In genomic region chr15:49832421-49832980, GRCh38 we compare ENCODE assay signal across 10 cellular contexts.
DNase-seq lines count a peak whose midpoint lies in the region; ATAC-seq and TF ChIP-seq lines count a peak whose summit lies in the region.
"Had no signal": no experiment of that assay in that cellular context is flagged by ENCODE, and none has a peak within 500 bp of the region (broad histone marks: within the 10 kb centered on the region; RNA-seq: fewer than 3 reads in every experiment).

No MANE protein-coding gene starts in this region.

- H3K36me3 Mint-ChIP-seq in activated CD4-positive, alpha-beta T cell treated with anti-CD3 and anti-CD28 coated beads for 36 hours (ENCODE audit: low read depth) = no peaks in the 10 kb centered on the region
- no peaks in the 10 kb centered on the region for H3K36me3 Mint-ChIP-seq in stimulated activated effector memory CD8-positive, alpha-beta T cell treated with anti-CD3 and anti-CD28 coated beads, Interleukin-12 subunit alpha, Interleukin-12 subunit beta, amount 100 ng/mL, for 72 hours
- H3K36me3 Mint-ChIP-seq: naive thymus-derived CD8-positive, alpha-beta T cell had no signal

- intact Hi-C loops in activated CD4-positive, alpha-beta T cell treated with anti-CD3 and anti-CD28 coated beads for 36 hours (cut with DNase I, micrococcal nuclease) = no loop called here

- peaks cover 3% of the 10 kb centered on the region for H3K27me3 Mint-ChIP-seq in activated CD4-positive, alpha-beta T cell treated with anti-CD3 and anti-CD28 coated beads for 36 hours

- H3K9me3 Mint-ChIP-seq in activated CD4-positive, alpha-beta T cell treated with anti-CD3 and anti-CD28 coated beads for 36 hours (ENCODE audit: low read depth) = peaks cover 2% of the 10 kb centered on the region
- H3K9me3 Mint-ChIP-seq in stimulated activated effector memory CD8-positive, alpha-beta T cell treated with anti-CD3 and anti-CD28 coated beads, Interleukin-12 subunit alpha, Interleukin-12 subunit beta, amount 100 ng/mL, for 72 hours = peaks cover 3% of the 10 kb centered on the region

- CTCF ChIA-PET in activated CD4-positive, alpha-beta T cell treated with anti-CD3 and anti-CD28 coated beads for 36 hours (lab: Charles Lee) = interaction anchor here (0.6 to 1.0 kb wide), 2 partner anchors 37 to 55 kb away, joined by 3 read pairs; no protein-coding TSS in a partner anchor

- H3K4me3 Mint-ChIP-seq in activated CD4-positive, alpha-beta T cell treated with anti-CD3 and anti-CD28 coated beads for 36 hours = no peak overlapping the region
- H3K4me3 Mint-ChIP-seq in stimulated activated effector memory CD8-positive, alpha-beta T cell treated with anti-CD3 and anti-CD28 coated beads, Interleukin-12 subunit alpha, Interleukin-12 subunit beta, amount 100 ng/mL, for 72 hours = no peak overlapping the region
- H3K4me3 Mint-ChIP-seq: naive thymus-derived CD8-positive, alpha-beta T cell had no signal

- peak; percentile 30 for TF ChIP-seq CTCF in foreskin fibroblast (IDR thresholded peaks at IDR 0.05; ENCODE audit: low read depth, low read length)

- ATAC-seq in activated CD4-positive, alpha-beta T cell treated with anti-CD3 and anti-CD28 coated beads for 36 hours = no peak
- ATAC-seq in stimulated activated effector memory CD8-positive, alpha-beta T cell treated with anti-CD3 and anti-CD28 coated beads, Interleukin-12 subunit alpha, Interleukin-12 subunit beta, amount 100 ng/mL, for 72 hours = peak; percentile 47
- ATAC-seq in HG02623 (IDR thresholded peaks at IDR 0.05; ENCODE audit: unreplicated experiment) (no peak), HG02884 (IDR thresholded peaks at IDR 0.05; ENCODE audit: unreplicated experiment) (no peak)
- ATAC-seq: naive thymus-derived CD8-positive, alpha-beta T cell had no signal

- POLR2A ChIA-PET in activated CD4-positive, alpha-beta T cell treated with anti-CD3 and anti-CD28 coated beads for 36 hours (lab: Charles Lee) = interaction anchor here (0.6 kb wide), 1 partner anchor 49 kb away, joined by 3 read pairs; no protein-coding TSS in a partner anchor

- H3K4me3 ChIP-seq in foreskin fibroblast (ENCODE audit: low read depth in 1 of 2, low read length in 2 of 2) = no peak overlapping the region
- H3K4me3 ChIP-seq: ascending aorta had no signal

- DNase-seq in activated CD4-positive, alpha-beta T cell treated with anti-CD3 and anti-CD28 coated beads for 36 hours = peak; percentile 7
- no peak for DNase-seq in activated CD4-positive, alpha-beta T cell treated with anti-CD3 and anti-CD28 coated beads, Interleukin-2, amount 50 U/mL, for 1 hour
- DNase-seq in RKO (ENCODE audit: low spot score) (peak; percentile 28), foreskin fibroblast (peak in 1 of 2 donors; percentile 46), hippocampal formation (lab: John Stamatoyannopoulos, UW) (no peak)
- DNase-seq in stimulated activated effector memory CD8-positive, alpha-beta T cell treated with anti-CD3 and anti-CD28 coated beads, Interleukin-12 subunit alpha, Interleukin-12 subunit beta, amount 100 ng/mL, for 72 hours (ENCODE audit: low spot score in 2 of 2) = no peak
- DNase-seq: naive thymus-derived CD8-positive, alpha-beta T cell had no signal

- H3K4me1 Mint-ChIP-seq in activated CD4-positive, alpha-beta T cell treated with anti-CD3 and anti-CD28 coated beads for 36 hours = no peaks in the 10 kb centered on the region
- no peaks in the 10 kb centered on the region for H3K4me1 Mint-ChIP-seq in stimulated activated effector memory CD8-positive, alpha-beta T cell treated with anti-CD3 and anti-CD28 coated beads, Interleukin-12 subunit alpha, Interleukin-12 subunit beta, amount 100 ng/mL, for 72 hours
- H3K4me1 Mint-ChIP-seq: naive thymus-derived CD8-positive, alpha-beta T cell had no signal

- H3K27ac Mint-ChIP-seq in activated CD4-positive, alpha-beta T cell treated with anti-CD3 and anti-CD28 coated beads for 36 hours = no peak overlapping the region
- no peak overlapping the region for H3K27ac Mint-ChIP-seq in stimulated activated effector memory CD8-positive, alpha-beta T cell treated with anti-CD3 and anti-CD28 coated beads, Interleukin-12 subunit alpha, Interleukin-12 subunit beta, amount 100 ng/mL, for 72 hours
- H3K27ac Mint-ChIP-seq: naive thymus-derived CD8-positive, alpha-beta T cell had no signal

Comparison
In these comparisons a context has a peak if more than half of its experiments do, and no peak if none do; other contexts are left out.
1. DNase-seq: peak in activated CD4-positive, alpha-beta T cell treated with anti-CD3 and anti-CD28 coated beads for 36 hours (single experiment) and RKO (single experiment); none in activated CD4-positive, alpha-beta T cell treated with anti-CD3 and anti-CD28 coated beads, Interleukin-2, amount 50 U/mL, for 1 hour (single experiment), stimulated activated effector memory CD8-positive, alpha-beta T cell treated with anti-CD3 and anti-CD28 coated beads, Interleukin-12 subunit alpha, Interleukin-12 subunit beta, amount 100 ng/mL, for 72 hours (0 of 2) and hippocampal formation (0 of 2).